1 cellular context compared by ENCODE assay signal in genomic region chr6:100175814-100176275, GRCh38.
TF ChIP-seq lines count a peak whose summit lies in the region.

No MANE protein-coding gene starts in this region.

TF ChIP-seq in HEK293, 187 proteins besides CTCF, POLR2A, EP300 and RAD21 (continued from another document):
- no peak for TF ChIP-seq ZBTB20 (tag by site-specific recombination; IDR thresholded peaks at IDR 0.05)
- TF ChIP-seq ZNF274 (IDR thresholded peaks at IDR 0.05; ENCODE audit: low read length): no peak
- no peak for TF ChIP-seq ZNF274 (tag by site-specific recombination; IDR thresholded peaks at IDR 0.05; ENCODE audit: borderline replicate concordance)
- TF ChIP-seq ZSCAN30 (tag by site-specific recombination; IDR thresholded peaks at IDR 0.05): no peak
- TF ChIP-seq ZNF140 (tag by site-specific recombination; IDR thresholded peaks at IDR 0.05): no peak
- TF ChIP-seq REST (tag by site-specific recombination; IDR thresholded peaks at IDR 0.05): no peak
- no peak for TF ChIP-seq KLF7 (tag by site-specific recombination; IDR thresholded peaks at IDR 0.05; ENCODE audit: borderline replicate concordance)
- peak; percentile 64 for TF ChIP-seq FEZF1 (tag by site-specific recombination; IDR thresholded peaks at IDR 0.05)
- TF ChIP-seq ZNF580 (tag by site-specific recombination; IDR thresholded peaks at IDR 0.05): no peak
- TF ChIP-seq ZNF341 (tag by site-specific recombination; IDR thresholded peaks at IDR 0.05; ENCODE audit: low read depth): no peak
- TF ChIP-seq PRDM6 (tag by site-specific recombination; IDR thresholded peaks at IDR 0.05): peak; percentile 66
- no peak for TF ChIP-seq ZNF311 (tag by site-specific recombination; IDR thresholded peaks at IDR 0.05; ENCODE audit: borderline replicate concordance)
- no peak for TF ChIP-seq ZNF10 (tag by site-specific recombination; IDR thresholded peaks at IDR 0.05)
- no peak for TF ChIP-seq ZBTB7A (tag by site-specific recombination; IDR thresholded peaks at IDR 0.05; ENCODE audit: low read depth)
- 0 out of 2 replicates have a peak, but pooled peaks have one; percentile 13 for TF ChIP-seq ZNF76 (tag by site-specific recombination; IDR thresholded peaks at IDR 0.05; ENCODE audit: borderline replicate concordance, low read depth)
- no peak for TF ChIP-seq TSHZ1 (tag by site-specific recombination; IDR thresholded peaks at IDR 0.05; ENCODE audit: borderline replicate concordance)
- no peak for TF ChIP-seq ZSCAN16 (tag by site-specific recombination; IDR thresholded peaks at IDR 0.05)
- TF ChIP-seq SP2 (tag by site-specific recombination; IDR thresholded peaks at IDR 0.05): no peak
- no peak for TF ChIP-seq WT1 (tag by site-specific recombination; IDR thresholded peaks at IDR 0.05)
- no peak for TF ChIP-seq ZNF596 (tag by site-specific recombination; IDR thresholded peaks at IDR 0.05)
- TF ChIP-seq YY1 (tag by site-specific recombination; IDR thresholded peaks at IDR 0.05): no peak
- peak; percentile 40 for TF ChIP-seq SETDB1 (IDR thresholded peaks at IDR 0.05; ENCODE audit: insufficient read length, low read length)
- TF ChIP-seq ZNF266 (tag by site-specific recombination; IDR thresholded peaks at IDR 0.05; ENCODE audit: low read depth): no peak
- TF ChIP-seq INSM2 (tag by site-specific recombination; IDR thresholded peaks at IDR 0.05): no peak
- TF ChIP-seq BCL11A (tag by site-specific recombination; IDR thresholded peaks at IDR 0.05; ENCODE audit: low read depth): no peak
- no peak for TF ChIP-seq RBAK (tag by site-specific recombination; IDR thresholded peaks at IDR 0.05)
- no peak for TF ChIP-seq ZNF664 (tag by site-specific recombination; IDR thresholded peaks at IDR 0.05)
- TF ChIP-seq ZNF629 (tag by site-specific recombination; IDR thresholded peaks at IDR 0.05): no peak
- no peak for TF ChIP-seq OSR2 (tag by site-specific recombination; IDR thresholded peaks at IDR 0.05)
